ENCODE assay signal across 9 cellular contexts in genomic region chr2:174492963-174493431, GRCh38. TPM values are rescaled to one million over a fixed set of nuclear protein-coding genes. Genes with fewer than 3 reads are reported as not detected.
DNase-seq lines count a peak whose midpoint lies in the region; ATAC-seq, FAIRE-seq and TF ChIP-seq lines count a peak whose summit lies in the region.
"Had no signal": no experiment of that assay in that cellular context is flagged by ENCODE, and none has a peak within 500 bp of the region (broad histone marks: within the 10 kb centered on the region; RNA-seq: fewer than 3 reads in every experiment).

No MANE protein-coding gene starts in this region.

- no peak overlapping the region for H3K4me3 ChIP-seq in K562

- TF ChIP-seq CTCF in K562 (IDR thresholded peaks at IDR 0.05 in 2 of 3, conservative IDR thresholded peaks at IDR 0.05 in 1 of 3; ENCODE audit: insufficient read depth in 2 of 3, low read depth in 1 of 3, low read length in 3 of 3), result no peak

- FAIRE-seq in K562 (lab: Jason Lieb, UNC), result no peak

- POLR2A ChIA-PET in K562 (lab: Yijun Ruan, JAX), result interaction anchor here (0.8 kb wide), 1 partner anchor 55 kb away, joined by 3 read pairs; no protein-coding TSS in a partner anchor

- peaks cover under 1% of the 10 kb centered on the region; the same call in 1 of the 2 replicates for H3K9me3 ChIP-seq in K562 (replicated peaks; ENCODE audit: control insufficient read depth, insufficient read depth, low read depth, low read length)
- H3K9me3 ChIP-seq: heart left ventricle had no signal

- peaks cover 5 to 9% of the 10 kb centered on the region in 2 experiments; a peak in 3 of 5 replicates for H3K27me3 ChIP-seq in K562 (ENCODE audit: control insufficient read depth in 2 of 2, insufficient read depth in 2 of 2, low read length in 2 of 2)
- H3K27me3 ChIP-seq: heart left ventricle had no signal

- no peak overlapping the region for H3K9ac ChIP-seq in K562 (ENCODE audit: insufficient read depth in 1 of 2, low read depth in 2 of 2, low read length in 2 of 2)

- no TSS peak for BruUV-seq in K562 (replicated peaks; lab: Mats Ljungman, UMichigan)

- no peaks in the 10 kb centered on the region for H3K4me1 ChIP-seq in K562 (replicated peaks in 1 of 2; ENCODE audit: control insufficient read depth in 2 of 2, insufficient read depth in 2 of 2, low read length in 2 of 2)

- no peaks in the 10 kb centered on the region for H3K9me1 ChIP-seq in K562 (ENCODE audit: control insufficient read depth, insufficient read depth, low read length)

- CTCF ChIA-PET in K562 (lab: Yijun Ruan, JAX; ENCODE audit: low intra/inter-chr PET ratio), result no interaction called here

- H4K20me1 ChIP-seq in K562 (replicated peaks; ENCODE audit: control insufficient read depth, insufficient read depth, low read length), result no peaks in the 10 kb centered on the region

- 31% methylated on average over 7 of the region's 7 CpGs for WGBS in K562 (ENCODE audit: insufficient coverage, low coverage, missing lambda C conversion rate)

- no peak overlapping the region for H3K4me2 ChIP-seq in K562 (ENCODE audit: insufficient read depth, low read length)

- ATAC-seq in GM18867 (IDR thresholded peaks at IDR 0.05; ENCODE audit: unreplicated experiment) (peak; percentile 93), HG02885 (IDR thresholded peaks at IDR 0.05; ENCODE audit: poor library complexity, unreplicated experiment) (peak; percentile 95), K562 (no peak)

- no peak for TF ChIP-seq EP300 in K562 (IDR thresholded peaks at IDR 0.05; ENCODE audit: low read length)

- DNase-seq in RPMI8226 (peak; percentile 80), K562 (ENCODE audit: extremely low read depth in 1 of 4, low spot score in 3 of 4) (no peak), cerebellum (ENCODE audit: low spot score) (no peak), ureter (ENCODE audit: low spot score) (no peak), cerebellar cortex (ENCODE audit: low spot score) (no peak)
- DNase-seq in stimulated activated CD8-positive, alpha-beta memory T cell treated with anti-CD3 and anti-CD28 coated beads, Interleukin-15, amount 100 ng/mL, for 48 hours (ENCODE audit: low read depth in 2 of 2), result peak; percentile 36 to 38

- peak overlapping the region; percentile 14 for H2AFZ ChIP-seq in K562 (ENCODE audit: low read depth, low read length)

- no peak overlapping the region for H3K27ac ChIP-seq in K562 (ENCODE audit: extremely low read depth, low read depth, low read length)

- TF ChIP-seq POLR2A in K562 (conservative IDR thresholded peaks at IDR 0.05), result no peak

- H3K79me2 ChIP-seq in K562 (ENCODE audit: control insufficient read depth, insufficient read depth, low read length), result no peaks in the 10 kb centered on the region

- no peaks in the 10 kb centered on the region for H3K36me3 ChIP-seq in K562 (ENCODE audit: control insufficient read depth, insufficient read depth, low read length)
- H3K36me3 ChIP-seq: heart left ventricle had no signal

- intact Hi-C loops in K562 (cut with micrococcal nuclease), result no loop called here

- in situ Hi-C loops in K562 (cut with MboI), result no loop called here

- no peak for TF ChIP-seq RAD21 in K562 (CRISPR knock-in tag; conservative IDR thresholded peaks at IDR 0.05 in 1 of 2, IDR thresholded peaks at IDR 0.05 in 1 of 2)

TF ChIP-seq in K562, 482 proteins besides CTCF, POLR2A, EP300 and RAD21 (continues in another document):
- TF ChIP-seq E4F1 (CRISPR knock-in tag; IDR thresholded peaks at IDR 0.05; ENCODE audit: borderline replicate concordance) (no peak), ZNF146 (CRISPR knock-in tag; IDR thresholded peaks at IDR 0.05; ENCODE audit: unreplicated experiment) (no peak), SRSF9 (IDR thresholded peaks at IDR 0.05; ENCODE audit: borderline replicate concordance, low read depth, low read length) (no peak), OTX1 (CRISPR knock-in tag; IDR thresholded peaks at IDR 0.05) (no peak), TCF7 (IDR thresholded peaks at IDR 0.05; ENCODE audit: borderline replicate concordance) (no peak), BDP1 (IDR thresholded peaks at IDR 0.05; ENCODE audit: insufficient read depth, insufficient read length) (no peak), ZSCAN29 (IDR thresholded peaks at IDR 0.05) (no peak), HDAC6 (IDR thresholded peaks at IDR 0.05; ENCODE audit: low read depth, low read length) (no peak), ZNF280A (IDR thresholded peaks at IDR 0.05; ENCODE audit: low read depth, partially characterized antibody) (no peak), FOXJ2 (tag; IDR thresholded peaks at IDR 0.05) (no peak), NRF1 (conservative IDR thresholded peaks at IDR 0.05 in 1 of 2, IDR thresholded peaks at IDR 0.05 in 1 of 2) (no peak), SMAD2 (IDR thresholded peaks at IDR 0.05; ENCODE audit: low read depth, low read length) (no peak), TEAD4 (IDR thresholded peaks at IDR 0.05; ENCODE audit: low read length) (no peak), TEAD4 (CRISPR knock-in tag; IDR thresholded peaks at IDR 0.05; ENCODE audit: borderline replicate concordance) (no peak)

RNA-seq across cellular contexts. Expression of gene GPR155, which starts 6.2 kb away (rescaled TPM):
- total RNA-seq in K562 (2011; cell fraction: chromatin; rRNA removed; ENCODE audit: low replicate concordance), result 0.37 and 0.76 TPM in 2 replicates
- total RNA-seq in K562 (2011; cell fraction: nucleolus; rRNA removed), result 0.17 and 0.39 TPM in 2 replicates
- 0.37 and 0.84 TPM in 2 replicates for total RNA-seq in K562 (2011; cell fraction: nucleoplasm; rRNA removed)
- total RNA-seq in K562 (2014; rRNA removed) (0.04 TPM in 1 of 2 replicates, not detected in the other), K562 (2014; rRNA removed; fragmentation: Illumina TruSeq; extraction: Trizol) (0.10 and 0.18 TPM in 2 replicates), K562 (2015; rRNA removed; fragmentation: Illumina TruSeq; extraction: Trizol) (0.08 and 0.11 TPM in 2 replicates), K562 (2021) (0.11 TPM in 2 replicates), cerebellum (13.5 TPM), ureter (5.5 TPM)
- polyA plus RNA-seq in K562 (2011; rRNA removed) (0.40 and 0.49 TPM in 2 replicates), K562 (2014; fragmentation: Illumina TruSeq; extraction: Trizol) (0.06 and 0.10 TPM in 2 replicates), K562 (2014; fragmentation: Nextera tagmentation; extraction: Ambion mirVana) (under 1 TPM; 0.04 to 0.11 TPM), K562 (2014; rRNA removed) (0.04 and 0.36 TPM in 2 replicates)
- 0.07 and 0.16 TPM in 2 replicates for polyA plus RNA-seq in K562 (2011; cell fraction: cytosol; rRNA removed)
- polyA plus RNA-seq in K562 (2011; cell fraction: nucleus; rRNA removed), result 0.24 and 0.46 TPM in 2 replicates
- polyA plus RNA-seq in K562 (2012), result 0.12 and 0.49 TPM in 2 replicates
- polyA minus RNA-seq in K562 (2011; rRNA and poly(A)+ RNA removed), result 0.28 and 0.33 TPM in 2 replicates
- not detected in 2 replicates for polyA minus RNA-seq in K562 (2011; cell fraction: cytosol; rRNA and poly(A)+ RNA removed)
- polyA minus RNA-seq in K562 (2011; cell fraction: nucleus; rRNA and poly(A)+ RNA removed), result 0.13 and 0.78 TPM in 2 replicates

Comparison
In these comparisons a context has a peak if more than half of its experiments do, and no peak if none do; other contexts are left out.
1. DNase-seq: peak in RPMI8226 (single experiment) and stimulated activated CD8-positive, alpha-beta memory T cell treated with anti-CD3 and anti-CD28 coated beads, Interleukin-15, amount 100 ng/mL, for 48 hours (2 of 2); none in K562 (0 of 4), cerebellum (single experiment), ureter (single experiment) and cerebellar cortex (single experiment).